8 cellular contexts compared by ENCODE assay signal in genomic region chr2:96509114-96509846, GRCh38. TPM values are rescaled to one million over a fixed set of nuclear protein-coding genes. Genes with fewer than 3 reads are reported as not detected.
DNase-seq lines count a peak whose midpoint lies in the region; ATAC-seq and TF ChIP-seq lines count a peak whose summit lies in the region.

No MANE protein-coding gene starts in this region.

- H3K27ac ChIP-seq in endodermal cell (ENCODE audit: low read depth, low read length): no peak overlapping the region

- H3K27me3 ChIP-seq in endodermal cell (ENCODE audit: control insufficient read depth, insufficient read depth, low read length, poor library complexity, severe bottlenecking): peaks cover 6% of the 10 kb centered on the region

- H3K9me3 ChIP-seq in endodermal cell (ENCODE audit: control insufficient read depth, low read length): no peaks in the 10 kb centered on the region

- intact Hi-C loops in activated CD4-positive, alpha-beta memory T cell treated with anti-CD3 and anti-CD28 coated beads for 36 hours (cut with micrococcal nuclease): loop anchor here (1.0 to 5.0 kb wide), 4 partner anchors 16 to 148 kb away; no protein-coding TSS in a partner anchor

- no peak overlapping the region for H3K9ac ChIP-seq in endodermal cell (ENCODE audit: extremely low read depth, low read length, poor library complexity, severe bottlenecking)

- peak; percentile 99 for TF ChIP-seq CTCF in endodermal cell (conservative IDR thresholded peaks at IDR 0.05)

- POLR2A ChIA-PET in activated CD4-positive, alpha-beta memory T cell treated with anti-CD3 and anti-CD28 coated beads for 36 hours (lab: Charles Lee): interaction anchor here (0.6 to 1.4 kb wide), 2 partner anchors 18 to 102 kb away, joined by 3 read pairs; no protein-coding TSS in a partner anchor

- H3K36me3 ChIP-seq in endodermal cell (ENCODE audit: control insufficient read depth, insufficient read depth, low read length): no peaks in the 10 kb centered on the region

- peaks cover 6% of the 10 kb centered on the region for H3K27me3 Mint-ChIP-seq in activated CD4-positive, alpha-beta memory T cell treated with anti-CD3 and anti-CD28 coated beads for 36 hours
- H3K27me3 Mint-ChIP-seq in endodermal cell (ENCODE audit: insufficient read depth) (peaks cover 37% of the 10 kb centered on the region), memory B cell (peaks cover 2% of the 10 kb centered on the region)

- no peaks in the 10 kb centered on the region for H3K4me1 ChIP-seq in endodermal cell (ENCODE audit: control insufficient read depth, insufficient read depth, low read length)

- no peaks in the 10 kb centered on the region for H3K36me3 Mint-ChIP-seq in activated CD4-positive, alpha-beta memory T cell treated with anti-CD3 and anti-CD28 coated beads for 36 hours
- no peaks in the 10 kb centered on the region for H3K36me3 Mint-ChIP-seq in endodermal cell (ENCODE audit: low read depth)
- H3K36me3 Mint-ChIP-seq in memory B cell: no peaks in the 10 kb centered on the region

- CTCF ChIA-PET in activated CD4-positive, alpha-beta memory T cell treated with anti-CD3 and anti-CD28 coated beads for 36 hours (lab: Charles Lee): interaction anchor here (0.6 to 9.9 kb wide), 29 partner anchors 9 to 1187 kb away, joined by 3 to 201 read pairs (median 4); no protein-coding TSS in a partner anchor

- no peak overlapping the region for H3K4me3 Mint-ChIP-seq in activated CD4-positive, alpha-beta memory T cell treated with anti-CD3 and anti-CD28 coated beads for 36 hours
- H3K4me3 Mint-ChIP-seq in endodermal cell (no peak overlapping the region), memory B cell (peak overlapping the region; percentile 73)

- 35% methylated on average over 16 to 32 of the region's 32 CpGs for WGBS in endodermal cell (ENCODE audit: insufficient coverage in 1 of 2, insufficient read length in 1 of 2), 2 experiments

- H3K9me3 Mint-ChIP-seq in activated CD4-positive, alpha-beta memory T cell treated with anti-CD3 and anti-CD28 coated beads for 36 hours: no peaks in the 10 kb centered on the region
- H3K9me3 Mint-ChIP-seq in endodermal cell (no peaks in the 10 kb centered on the region), memory B cell (no peaks in the 10 kb centered on the region)

- no peak overlapping the region for H3K4me3 ChIP-seq in endodermal cell (ENCODE audit: low read length)

- peaks cover 30% of the 10 kb centered on the region for H3K4me1 Mint-ChIP-seq in activated CD4-positive, alpha-beta memory T cell treated with anti-CD3 and anti-CD28 coated beads for 36 hours (ENCODE audit: low read depth)
- H3K4me1 Mint-ChIP-seq in endodermal cell (peaks cover 2% of the 10 kb centered on the region), memory B cell (peaks cover 11% of the 10 kb centered on the region)

- ATAC-seq in GM18858 (IDR thresholded peaks at IDR 0.05; ENCODE audit: unreplicated experiment) (peak; percentile 55), HG03280 (IDR thresholded peaks at IDR 0.05; ENCODE audit: unreplicated experiment) (peak; percentile 71), memory B cell (ENCODE audit: low read depth) (peak; percentile 52)

- DNase-seq in AG08396 (ENCODE audit: low spot score) (peak; percentile 91), NCI-H510A treated with DMSO at 0.1 percent for 48 hours (lab: John Stamatoyannopoulos, UW) (peak; percentile 86), endodermal cell (peak; percentile 99), memory B cell (ENCODE audit: low spot score in 2 of 2) (peak; percentile 71 to 75)
- DNase-seq in activated CD4-positive, alpha-beta memory T cell treated with anti-CD3 and anti-CD28 coated beads for 36 hours: peak; percentile 83
- peak; percentile 24 for DNase-seq in stimulated activated CD8-positive, alpha-beta memory T cell treated with anti-CD3 and anti-CD28 coated beads, Interleukin-2, amount 100 ng/mL, for 1 hour (ENCODE audit: low read depth in 2 of 2)

- H3K27ac Mint-ChIP-seq in activated CD4-positive, alpha-beta memory T cell treated with anti-CD3 and anti-CD28 coated beads for 36 hours: no peak overlapping the region
- H3K27ac Mint-ChIP-seq in endodermal cell (no peak overlapping the region), memory B cell (no peak overlapping the region)

RNA-seq across cellular contexts. Expression of gene NEURL3, which starts 4.1 kb away (rescaled TPM):
- 1 to 10 TPM in 1 of 2 experiments, under 1 TPM in 1; 0.87 to 1.1 TPM for total RNA-seq in activated CD4-positive, alpha-beta memory T cell treated with anti-CD3 and anti-CD28 coated beads for 36 hours
- total RNA-seq in endodermal cell: not detected
- polyA plus RNA-seq in endodermal cell (2013, experiment 1 of 2): not detected
- not detected for polyA plus RNA-seq in endodermal cell (2013, experiment 2 of 2)

RNA-seq across cellular contexts. Expression of gene ARID5A, which starts 27.3 kb away (rescaled TPM):
- 100 to 1,000 TPM; 260 to 266 TPM for total RNA-seq in activated CD4-positive, alpha-beta memory T cell treated with anti-CD3 and anti-CD28 coated beads for 36 hours
- 1 to 10 TPM; 1.8 to 3.5 TPM for total RNA-seq in endodermal cell
- 6.4 TPM for polyA plus RNA-seq in endodermal cell (2013, experiment 1 of 2)
- polyA plus RNA-seq in endodermal cell (2013, experiment 2 of 2): 6.9 TPM

Comparison
In these comparisons a context has a peak if more than half of its experiments do, and no peak if none do; other contexts are left out.
1. DNase-seq: peak in every context shown above with its lines; median percentile 99 in endodermal cell; 91 in AG08396; 86 in NCI-H510A treated with DMSO at 0.1 percent for 48 hours; 83 in activated CD4-positive, alpha-beta memory T cell treated with anti-CD3 and anti-CD28 coated beads for 36 hours; 73 in memory B cell; 24 in stimulated activated CD8-positive, alpha-beta memory T cell treated with anti-CD3 and anti-CD28 coated beads, Interleukin-2, amount 100 ng/mL, for 1 hour.
2. RNA of gene ARID5A, which starts 27.3 kb away (total RNA-seq): 260 to 266 TPM in activated CD4-positive, alpha-beta memory T cell treated with anti-CD3 and anti-CD28 coated beads for 36 hours; 1.8 to 3.5 TPM in endodermal cell; every median in the first group is over 10 times any median in the second.
3. Peak in every context shown above with its lines, with median percentiles within 50 percentile points of each other: ATAC-seq.